In genomic region chr1:227916655-227917054, GRCh38 we compare ENCODE assay signal across 2 cellular contexts.
TF ChIP-seq lines count a peak whose summit lies in the region.

No MANE protein-coding gene starts in this region.

TF ChIP-seq in HepG2, 621 proteins besides CTCF, POLR2A, EP300 and RAD21:
- peak; percentile 92 for TF ChIP-seq MNT (IDR thresholded peaks at IDR 0.05)
- no peak for TF ChIP-seq GZF1 (CRISPR knock-in tag; IDR thresholded peaks at IDR 0.05)

TF ChIP-seq in SK-N-SH treated with all-trans-retinoic acid at 6 μM for 48 hours, 23 proteins besides CTCF, POLR2A, EP300 and RAD21 (continued from another document):
- TF ChIP-seq POU6F1 (CRISPR knock-in tag; IDR thresholded peaks at IDR 0.05; ENCODE audit: borderline replicate concordance, low read depth) (no peak), SNAI2 (CRISPR knock-in tag; IDR thresholded peaks at IDR 0.05) (no peak), ISL1 (CRISPR knock-in tag; IDR thresholded peaks at IDR 0.05) (no peak), CSRNP3 (CRISPR knock-in tag; IDR thresholded peaks at IDR 0.05) (no peak), CSDC2 (CRISPR knock-in tag; IDR thresholded peaks at IDR 0.05) (no peak), GLIS3 (CRISPR knock-in tag; IDR thresholded peaks at IDR 0.05) (no peak), ZNF565 (CRISPR knock-in tag; conservative IDR thresholded peaks at IDR 0.05; ENCODE audit: low read depth) (no peak), ZNF70 (CRISPR knock-in tag; IDR thresholded peaks at IDR 0.05) (no peak), ARNTL (CRISPR knock-in tag; IDR thresholded peaks at IDR 0.05; ENCODE audit: borderline replicate concordance, low read depth) (no peak), TCF4 (CRISPR knock-in tag; IDR thresholded peaks at IDR 0.05; ENCODE audit: borderline replicate concordance) (no peak)
- TF ChIP-seq, protein P1, sequence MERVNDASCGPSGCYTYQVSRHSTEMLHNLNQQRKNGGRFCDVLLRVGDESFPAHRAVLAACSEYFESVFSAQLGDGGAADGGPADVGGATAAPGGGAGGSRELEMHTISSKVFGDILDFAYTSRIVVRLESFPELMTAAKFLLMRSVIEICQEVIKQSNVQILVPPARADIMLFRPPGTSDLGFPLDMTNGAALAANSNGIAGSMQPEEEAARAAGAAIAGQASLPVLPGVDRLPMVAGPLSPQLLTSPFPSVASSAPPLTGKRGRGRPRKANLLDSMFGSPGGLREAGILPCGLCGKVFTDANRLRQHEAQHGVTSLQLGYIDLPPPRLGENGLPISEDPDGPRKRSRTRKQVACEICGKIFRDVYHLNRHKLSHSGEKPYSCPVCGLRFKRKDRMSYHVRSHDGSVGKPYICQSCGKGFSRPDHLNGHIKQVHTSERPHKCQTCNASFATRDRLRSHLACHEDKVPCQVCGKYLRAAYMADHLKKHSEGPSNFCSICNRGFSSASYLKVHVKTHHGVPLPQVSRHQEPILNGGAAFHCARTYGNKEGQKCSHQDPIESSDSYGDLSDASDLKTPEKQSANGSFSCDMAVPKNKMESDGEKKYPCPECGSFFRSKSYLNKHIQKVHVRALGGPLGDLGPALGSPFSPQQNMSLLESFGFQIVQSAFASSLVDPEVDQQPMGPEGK (CRISPR knock-in tag; IDR thresholded peaks at IDR 0.05; ENCODE audit: borderline replicate concordance): no peak
- TF ChIP-seq, protein P2, sequence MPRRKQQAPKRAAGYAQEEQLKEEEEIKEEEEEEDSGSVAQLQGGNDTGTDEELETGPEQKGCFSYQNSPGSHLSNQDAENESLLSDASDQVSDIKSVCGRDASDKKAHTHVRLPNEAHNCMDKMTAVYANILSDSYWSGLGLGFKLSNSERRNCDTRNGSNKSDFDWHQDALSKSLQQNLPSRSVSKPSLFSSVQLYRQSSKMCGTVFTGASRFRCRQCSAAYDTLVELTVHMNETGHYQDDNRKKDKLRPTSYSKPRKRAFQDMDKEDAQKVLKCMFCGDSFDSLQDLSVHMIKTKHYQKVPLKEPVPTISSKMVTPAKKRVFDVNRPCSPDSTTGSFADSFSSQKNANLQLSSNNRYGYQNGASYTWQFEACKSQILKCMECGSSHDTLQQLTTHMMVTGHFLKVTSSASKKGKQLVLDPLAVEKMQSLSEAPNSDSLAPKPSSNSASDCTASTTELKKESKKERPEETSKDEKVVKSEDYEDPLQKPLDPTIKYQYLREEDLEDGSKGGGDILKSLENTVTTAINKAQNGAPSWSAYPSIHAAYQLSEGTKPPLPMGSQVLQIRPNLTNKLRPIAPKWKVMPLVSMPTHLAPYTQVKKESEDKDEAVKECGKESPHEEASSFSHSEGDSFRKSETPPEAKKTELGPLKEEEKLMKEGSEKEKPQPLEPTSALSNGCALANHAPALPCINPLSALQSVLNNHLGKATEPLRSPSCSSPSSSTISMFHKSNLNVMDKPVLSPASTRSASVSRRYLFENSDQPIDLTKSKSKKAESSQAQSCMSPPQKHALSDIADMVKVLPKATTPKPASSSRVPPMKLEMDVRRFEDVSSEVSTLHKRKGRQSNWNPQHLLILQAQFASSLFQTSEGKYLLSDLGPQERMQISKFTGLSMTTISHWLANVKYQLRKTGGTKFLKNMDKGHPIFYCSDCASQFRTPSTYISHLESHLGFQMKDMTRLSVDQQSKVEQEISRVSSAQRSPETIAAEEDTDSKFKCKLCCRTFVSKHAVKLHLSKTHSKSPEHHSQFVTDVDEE (CRISPR knock-in tag; IDR thresholded peaks at IDR 0.05): no peak
